9 cellular contexts compared by ENCODE assay signal in genomic region chr22:46075764-46076531, GRCh38.
A peak's percentile ranks its signal among the peaks of the same experiment; 100 is the strongest.
DNase-seq lines count a peak whose midpoint lies in the region; ATAC-seq lines count a peak whose summit lies in the region.
"Had no signal": no experiment of that assay in that cellular context is flagged by ENCODE, and none has a peak within 500 bp of the region (broad histone marks: within the 10 kb centered on the region; RNA-seq: fewer than 3 reads in every experiment).

No MANE protein-coding gene starts in this region.

- intact Hi-C loops in Right ventricle myocardium inferior (cut with DNase I): loop anchor here (2.0 kb wide), 1 partner anchor 37 kb away; no protein-coding TSS in a partner anchor

- H3K27ac ChIP-seq in adipose tissue (ENCODE audit: low read depth, low read length) (peak overlapping the region; percentile 49), rectal smooth muscle tissue (ENCODE audit: low read depth, low read length) (peak overlapping the region; percentile 92)

- H3K9ac ChIP-seq in rectal smooth muscle tissue (ENCODE audit: low read length): no peak overlapping the region

- H3K36me3 ChIP-seq in rectal smooth muscle tissue (ENCODE audit: control insufficient read depth, insufficient read depth, low read length): peaks cover 2% of the 10 kb centered on the region

- peaks cover 50% of the 10 kb centered on the region for H3K4me1 ChIP-seq in rectal smooth muscle tissue (ENCODE audit: control insufficient read depth, insufficient read depth, low read length)

- H3K27me3 ChIP-seq in rectal smooth muscle tissue (ENCODE audit: control insufficient read depth, insufficient read depth, low read length): no peaks in the 10 kb centered on the region

- no peak for ATAC-seq in Right ventricle myocardium inferior
- no peak for ATAC-seq in HG03039 (IDR thresholded peaks at IDR 0.05; ENCODE audit: unreplicated experiment)

- DNase-seq in COLO668 (lab: John Stamatoyannopoulos, UW; ENCODE audit: unreplicated experiment) (peak; percentile 22), Right ventricle myocardium inferior (ENCODE audit: missing footprints) (peak; percentile 54), SKM-1 treated with dmso at 0.1 percent for 144 hours (lab: John Stamatoyannopoulos, UW; ENCODE audit: unreplicated experiment) (no peak), NCI-H748 treated with DMSO at 0.1 percent for 48 hours (lab: John Stamatoyannopoulos, UW) (no peak), activated gamma-delta T cell (lab: John Stamatoyannopoulos, UW) (no peak)
- DNase-seq: activated naive CD8-positive, alpha-beta T cell treated with anti-CD3 and anti-CD28 coated beads for 36 hours had no signal

- peak overlapping the region; percentile 57 for H3K4me3 ChIP-seq in rectal smooth muscle tissue (ENCODE audit: low read length)

- WGBS in adipose tissue, 3 donors: 21 to 40% (median 25%) methylated on average over 15 of the region's 15 CpGs

Comparison
In these comparisons a context has a peak if more than half of its experiments do, and no peak if none do; other contexts are left out.
1. DNase-seq: peak in COLO668 (single experiment) and Right ventricle myocardium inferior (single experiment); none in SKM-1 treated with dmso at 0.1 percent for 144 hours (single experiment), NCI-H748 treated with DMSO at 0.1 percent for 48 hours (single experiment) and activated gamma-delta T cell (single experiment).